ENCODE assay signal across 1 cellular context in the genomic region with DNA sequence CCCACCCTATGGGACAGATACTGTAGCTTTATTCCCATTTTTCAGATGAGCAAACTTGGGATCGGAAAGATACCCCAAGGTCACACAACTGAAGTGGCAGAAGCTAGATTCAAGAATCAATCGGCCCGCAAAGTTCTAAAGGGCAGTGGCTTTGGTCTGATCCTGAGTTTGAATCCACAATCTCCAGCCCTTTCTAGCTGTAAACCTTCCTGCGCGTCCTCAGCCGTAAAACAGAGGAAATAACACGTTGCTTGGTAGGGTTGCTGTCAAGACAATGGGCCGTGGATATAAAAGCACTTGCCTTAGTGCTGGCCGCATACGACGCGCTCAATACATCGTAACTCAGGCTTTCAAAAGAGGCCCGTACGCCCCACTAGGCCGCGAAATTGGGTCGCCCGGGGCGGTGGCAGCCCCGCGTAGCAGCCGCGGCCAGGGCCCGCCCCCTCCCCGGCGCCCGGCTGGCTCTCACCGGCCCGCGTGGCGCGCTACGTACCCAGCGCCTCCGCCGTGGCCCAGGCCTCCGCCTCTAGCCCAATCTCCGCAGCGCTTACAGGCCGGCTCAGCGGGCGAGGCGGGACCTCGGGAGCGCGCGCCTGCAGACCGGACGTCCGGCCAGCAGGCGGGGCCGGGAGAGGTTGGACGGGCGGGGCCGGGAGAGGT.
TF ChIP-seq lines count a peak whose summit lies in the region.

A gene with protein sequence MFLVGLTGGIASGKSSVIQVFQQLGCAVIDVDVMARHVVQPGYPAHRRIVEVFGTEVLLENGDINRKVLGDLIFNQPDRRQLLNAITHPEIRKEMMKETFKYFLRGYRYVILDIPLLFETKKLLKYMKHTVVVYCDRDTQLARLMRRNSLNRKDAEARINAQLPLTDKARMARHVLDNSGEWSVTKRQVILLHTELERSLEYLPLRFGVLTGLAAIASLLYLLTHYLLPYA (minus strand): TSS at position 573 of the 660 bp plus-strand sequence. CDS start 16,747 bp downstream, outside the sequence.

TF ChIP-seq in HepG2, 621 proteins besides CTCF, POLR2A, EP300 and RAD21 (continued from another document and continues in another):
- TF ChIP-seq, protein P1, sequence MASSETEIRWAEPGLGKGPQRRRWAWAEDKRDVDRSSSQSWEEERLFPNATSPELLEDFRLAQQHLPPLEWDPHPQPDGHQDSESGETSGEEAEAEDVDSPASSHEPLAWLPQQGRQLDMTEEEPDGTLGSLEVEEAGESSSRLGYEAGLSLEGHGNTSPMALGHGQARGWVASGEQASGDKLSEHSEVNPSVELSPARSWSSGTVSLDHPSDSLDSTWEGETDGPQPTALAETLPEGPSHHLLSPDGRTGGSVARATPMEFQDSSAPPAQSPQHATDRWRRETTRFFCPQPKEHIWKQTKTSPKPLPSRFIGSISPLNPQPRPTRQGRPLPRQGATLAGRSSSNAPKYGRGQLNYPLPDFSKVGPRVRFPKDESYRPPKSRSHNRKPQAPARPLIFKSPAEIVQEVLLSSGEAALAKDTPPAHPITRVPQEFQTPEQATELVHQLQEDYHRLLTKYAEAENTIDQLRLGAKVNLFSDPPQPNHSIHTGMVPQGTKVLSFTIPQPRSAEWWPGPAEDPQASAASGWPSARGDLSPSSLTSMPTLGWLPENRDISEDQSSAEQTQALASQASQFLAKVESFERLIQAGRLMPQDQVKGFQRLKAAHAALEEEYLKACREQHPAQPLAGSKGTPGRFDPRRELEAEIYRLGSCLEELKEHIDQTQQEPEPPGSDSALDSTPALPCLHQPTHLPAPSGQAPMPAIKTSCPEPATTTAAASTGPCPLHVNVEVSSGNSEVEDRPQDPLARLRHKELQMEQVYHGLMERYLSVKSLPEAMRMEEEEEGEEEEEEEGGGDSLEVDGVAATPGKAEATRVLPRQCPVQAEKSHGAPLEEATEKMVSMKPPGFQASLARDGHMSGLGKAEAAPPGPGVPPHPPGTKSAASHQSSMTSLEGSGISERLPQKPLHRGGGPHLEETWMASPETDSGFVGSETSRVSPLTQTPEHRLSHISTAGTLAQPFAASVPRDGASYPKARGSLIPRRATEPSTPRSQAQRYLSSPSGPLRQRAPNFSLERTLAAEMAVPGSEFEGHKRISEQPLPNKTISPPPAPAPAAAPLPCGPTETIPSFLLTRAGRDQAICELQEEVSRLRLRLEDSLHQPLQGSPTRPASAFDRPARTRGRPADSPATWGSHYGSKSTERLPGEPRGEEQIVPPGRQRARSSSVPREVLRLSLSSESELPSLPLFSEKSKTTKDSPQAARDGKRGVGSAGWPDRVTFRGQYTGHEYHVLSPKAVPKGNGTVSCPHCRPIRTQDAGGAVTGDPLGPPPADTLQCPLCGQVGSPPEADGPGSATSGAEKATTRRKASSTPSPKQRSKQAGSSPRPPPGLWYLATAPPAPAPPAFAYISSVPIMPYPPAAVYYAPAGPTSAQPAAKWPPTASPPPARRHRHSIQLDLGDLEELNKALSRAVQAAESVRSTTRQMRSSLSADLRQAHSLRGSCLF (CRISPR knock-in tag; IDR thresholded peaks at IDR 0.05; ENCODE audit: borderline replicate concordance), result no peak; the same call in 1 of the 2 replicates
- no peak for TF ChIP-seq ZNF350 (CRISPR knock-in tag; IDR thresholded peaks at IDR 0.05; ENCODE audit: borderline replicate concordance, low read depth)
- TF ChIP-seq, protein P2, sequence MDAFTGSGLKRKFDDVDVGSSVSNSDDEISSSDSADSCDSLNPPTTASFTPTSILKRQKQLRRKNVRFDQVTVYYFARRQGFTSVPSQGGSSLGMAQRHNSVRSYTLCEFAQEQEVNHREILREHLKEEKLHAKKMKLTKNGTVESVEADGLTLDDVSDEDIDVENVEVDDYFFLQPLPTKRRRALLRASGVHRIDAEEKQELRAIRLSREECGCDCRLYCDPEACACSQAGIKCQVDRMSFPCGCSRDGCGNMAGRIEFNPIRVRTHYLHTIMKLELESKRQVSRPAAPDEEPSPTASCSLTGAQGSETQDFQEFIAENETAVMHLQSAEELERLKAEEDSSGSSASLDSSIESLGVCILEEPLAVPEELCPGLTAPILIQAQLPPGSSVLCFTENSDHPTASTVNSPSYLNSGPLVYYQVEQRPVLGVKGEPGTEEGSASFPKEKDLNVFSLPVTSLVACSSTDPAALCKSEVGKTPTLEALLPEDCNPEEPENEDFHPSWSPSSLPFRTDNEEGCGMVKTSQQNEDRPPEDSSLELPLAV (CRISPR knock-in tag; conservative IDR thresholded peaks at IDR 0.05; ENCODE audit: low read depth), result no peak
- TF ChIP-seq ZNF430 (CRISPR knock-in tag; IDR thresholded peaks at IDR 0.05), result no peak
- TF ChIP-seq PHF5A (CRISPR knock-in tag; IDR thresholded peaks at IDR 0.05; ENCODE audit: low read depth, unreplicated experiment), result no peak
- no peak for TF ChIP-seq ZNF737 (CRISPR knock-in tag; IDR thresholded peaks at IDR 0.05; ENCODE audit: borderline replicate concordance)
- TF ChIP-seq PPARG (CRISPR knock-in tag; conservative IDR thresholded peaks at IDR 0.05), result no peak; the same call in 1 of the 2 replicates
- TF ChIP-seq ZFP37 (CRISPR knock-in tag; IDR thresholded peaks at IDR 0.05; ENCODE audit: borderline replicate concordance), result no peak
- no peak for TF ChIP-seq KDM6A (CRISPR knock-in tag; IDR thresholded peaks at IDR 0.05; ENCODE audit: low read depth)
- peak; percentile 39; the same call in 1 of the 2 replicates for TF ChIP-seq ZSCAN20 (CRISPR knock-in tag; IDR thresholded peaks at IDR 0.05; ENCODE audit: borderline replicate concordance)
- TF ChIP-seq, protein P3, sequence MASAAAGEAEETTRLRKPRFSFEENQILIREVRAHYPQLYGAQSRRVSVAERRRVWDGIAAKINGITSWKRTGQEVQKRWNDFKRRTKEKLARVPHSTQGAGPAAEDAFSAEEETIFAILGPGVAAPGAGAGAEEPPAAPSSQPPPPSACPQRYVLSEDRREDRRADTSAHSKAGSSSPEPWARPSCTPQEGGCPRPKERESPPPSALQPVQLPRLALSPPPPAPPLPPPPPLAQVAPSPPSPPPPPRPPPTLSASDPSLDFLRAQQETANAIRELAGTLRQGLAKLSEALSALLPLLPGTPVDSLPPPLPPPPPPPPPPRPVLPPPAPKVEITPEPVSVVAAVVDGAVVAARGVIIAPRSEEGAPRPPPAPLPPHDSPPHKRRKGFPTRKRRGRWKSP (CRISPR knock-in tag; IDR thresholded peaks at IDR 0.05), result no peak
- no peak for TF ChIP-seq SNRNP70 (IDR thresholded peaks at IDR 0.05; ENCODE audit: low read depth, low read length)
- peak; percentile 25; the same call in 1 of the 2 replicates for TF ChIP-seq ZSCAN31 (CRISPR knock-in tag; IDR thresholded peaks at IDR 0.05; ENCODE audit: low read depth)
- TF ChIP-seq, protein P4, sequence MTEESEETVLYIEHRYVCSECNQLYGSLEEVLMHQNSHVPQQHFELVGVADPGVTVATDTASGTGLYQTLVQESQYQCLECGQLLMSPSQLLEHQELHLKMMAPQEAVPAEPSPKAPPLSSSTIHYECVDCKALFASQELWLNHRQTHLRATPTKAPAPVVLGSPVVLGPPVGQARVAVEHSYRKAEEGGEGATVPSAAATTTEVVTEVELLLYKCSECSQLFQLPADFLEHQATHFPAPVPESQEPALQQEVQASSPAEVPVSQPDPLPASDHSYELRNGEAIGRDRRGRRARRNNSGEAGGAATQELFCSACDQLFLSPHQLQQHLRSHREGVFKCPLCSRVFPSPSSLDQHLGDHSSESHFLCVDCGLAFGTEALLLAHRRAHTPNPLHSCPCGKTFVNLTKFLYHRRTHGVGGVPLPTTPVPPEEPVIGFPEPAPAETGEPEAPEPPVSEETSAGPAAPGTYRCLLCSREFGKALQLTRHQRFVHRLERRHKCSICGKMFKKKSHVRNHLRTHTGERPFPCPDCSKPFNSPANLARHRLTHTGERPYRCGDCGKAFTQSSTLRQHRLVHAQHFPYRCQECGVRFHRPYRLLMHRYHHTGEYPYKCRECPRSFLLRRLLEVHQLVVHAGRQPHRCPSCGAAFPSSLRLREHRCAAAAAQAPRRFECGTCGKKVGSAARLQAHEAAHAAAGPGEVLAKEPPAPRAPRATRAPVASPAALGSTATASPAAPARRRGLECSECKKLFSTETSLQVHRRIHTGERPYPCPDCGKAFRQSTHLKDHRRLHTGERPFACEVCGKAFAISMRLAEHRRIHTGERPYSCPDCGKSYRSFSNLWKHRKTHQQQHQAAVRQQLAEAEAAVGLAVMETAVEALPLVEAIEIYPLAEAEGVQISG (CRISPR knock-in tag; IDR thresholded peaks at IDR 0.05), result peak; percentile 81
- no peak for TF ChIP-seq ZNF878 (CRISPR knock-in tag; IDR thresholded peaks at IDR 0.05)
- no peak for TF ChIP-seq ZNF747 (CRISPR knock-in tag; IDR thresholded peaks at IDR 0.05; ENCODE audit: borderline replicate concordance)
- TF ChIP-seq ZBTB3 (CRISPR knock-in tag; IDR thresholded peaks at IDR 0.05; ENCODE audit: borderline replicate concordance, low read depth), result 0 out of 2 replicates have a peak, but pooled peaks have one; percentile 38
- TF ChIP-seq, protein P5, sequence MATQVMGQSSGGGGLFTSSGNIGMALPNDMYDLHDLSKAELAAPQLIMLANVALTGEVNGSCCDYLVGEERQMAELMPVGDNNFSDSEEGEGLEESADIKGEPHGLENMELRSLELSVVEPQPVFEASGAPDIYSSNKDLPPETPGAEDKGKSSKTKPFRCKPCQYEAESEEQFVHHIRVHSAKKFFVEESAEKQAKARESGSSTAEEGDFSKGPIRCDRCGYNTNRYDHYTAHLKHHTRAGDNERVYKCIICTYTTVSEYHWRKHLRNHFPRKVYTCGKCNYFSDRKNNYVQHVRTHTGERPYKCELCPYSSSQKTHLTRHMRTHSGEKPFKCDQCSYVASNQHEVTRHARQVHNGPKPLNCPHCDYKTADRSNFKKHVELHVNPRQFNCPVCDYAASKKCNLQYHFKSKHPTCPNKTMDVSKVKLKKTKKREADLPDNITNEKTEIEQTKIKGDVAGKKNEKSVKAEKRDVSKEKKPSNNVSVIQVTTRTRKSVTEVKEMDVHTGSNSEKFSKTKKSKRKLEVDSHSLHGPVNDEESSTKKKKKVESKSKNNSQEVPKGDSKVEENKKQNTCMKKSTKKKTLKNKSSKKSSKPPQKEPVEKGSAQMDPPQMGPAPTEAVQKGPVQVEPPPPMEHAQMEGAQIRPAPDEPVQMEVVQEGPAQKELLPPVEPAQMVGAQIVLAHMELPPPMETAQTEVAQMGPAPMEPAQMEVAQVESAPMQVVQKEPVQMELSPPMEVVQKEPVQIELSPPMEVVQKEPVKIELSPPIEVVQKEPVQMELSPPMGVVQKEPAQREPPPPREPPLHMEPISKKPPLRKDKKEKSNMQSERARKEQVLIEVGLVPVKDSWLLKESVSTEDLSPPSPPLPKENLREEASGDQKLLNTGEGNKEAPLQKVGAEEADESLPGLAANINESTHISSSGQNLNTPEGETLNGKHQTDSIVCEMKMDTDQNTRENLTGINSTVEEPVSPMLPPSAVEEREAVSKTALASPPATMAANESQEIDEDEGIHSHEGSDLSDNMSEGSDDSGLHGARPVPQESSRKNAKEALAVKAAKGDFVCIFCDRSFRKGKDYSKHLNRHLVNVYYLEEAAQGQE (IDR thresholded peaks at IDR 0.05; ENCODE audit: borderline replicate concordance in 1 of 2, low read depth in 1 of 2, low read length in 2 of 2), result no peak
- TF ChIP-seq HNF4G (IDR thresholded peaks at IDR 0.05; ENCODE audit: borderline replicate concordance, low read depth, low read length), result 0 out of 2 replicates have a peak, but pooled peaks have one; percentile 0
- no peak for TF ChIP-seq HNF4G (CRISPR knock-in tag; IDR thresholded peaks at IDR 0.05; ENCODE audit: borderline replicate concordance, low read depth)
- TF ChIP-seq IRX3 (CRISPR knock-in tag; IDR thresholded peaks at IDR 0.05; ENCODE audit: borderline replicate concordance, low read depth), result no peak
- TF ChIP-seq, protein P6, sequence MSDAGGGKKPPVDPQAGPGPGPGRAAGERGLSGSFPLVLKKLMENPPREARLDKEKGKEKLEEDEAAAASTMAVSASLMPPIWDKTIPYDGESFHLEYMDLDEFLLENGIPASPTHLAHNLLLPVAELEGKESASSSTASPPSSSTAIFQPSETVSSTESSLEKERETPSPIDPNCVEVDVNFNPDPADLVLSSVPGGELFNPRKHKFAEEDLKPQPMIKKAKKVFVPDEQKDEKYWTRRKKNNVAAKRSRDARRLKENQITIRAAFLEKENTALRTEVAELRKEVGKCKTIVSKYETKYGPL (CRISPR knock-in tag; IDR thresholded peaks at IDR 0.05), result 0 out of 2 replicates have a peak, but pooled peaks have one; percentile 60
- no peak for TF ChIP-seq ISX (CRISPR knock-in tag; conservative IDR thresholded peaks at IDR 0.05)
- 0 out of 2 replicates have a peak, but pooled peaks have one; percentile 67 for TF ChIP-seq SMYD3 (CRISPR knock-in tag; IDR thresholded peaks at IDR 0.05)
- TF ChIP-seq, protein P7, sequence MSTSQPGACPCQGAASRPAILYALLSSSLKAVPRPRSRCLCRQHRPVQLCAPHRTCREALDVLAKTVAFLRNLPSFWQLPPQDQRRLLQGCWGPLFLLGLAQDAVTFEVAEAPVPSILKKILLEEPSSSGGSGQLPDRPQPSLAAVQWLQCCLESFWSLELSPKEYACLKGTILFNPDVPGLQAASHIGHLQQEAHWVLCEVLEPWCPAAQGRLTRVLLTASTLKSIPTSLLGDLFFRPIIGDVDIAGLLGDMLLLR (CRISPR knock-in tag; IDR thresholded peaks at IDR 0.05), result 0 out of 2 replicates have a peak, but pooled peaks have one; percentile 31
- no peak; the same call in 1 of the 2 replicates for TF ChIP-seq GATA4 (IDR thresholded peaks at IDR 0.05; ENCODE audit: borderline replicate concordance, low read depth)
- TF ChIP-seq ZNF253 (CRISPR knock-in tag; IDR thresholded peaks at IDR 0.05; ENCODE audit: borderline replicate concordance), result peak; percentile 87; the same call in 1 of the 2 replicates
- TF ChIP-seq SNAPC2 (CRISPR knock-in tag; IDR thresholded peaks at IDR 0.05), result no peak; the same call in 1 of the 2 replicates
- 0 out of 2 replicates have a peak, but pooled peaks have one; percentile 41 for TF ChIP-seq ZFP82 (CRISPR knock-in tag; IDR thresholded peaks at IDR 0.05; ENCODE audit: borderline replicate concordance)
- peak; percentile 44; the same call in 1 of the 2 replicates for TF ChIP-seq HCFC1 (IDR thresholded peaks at IDR 0.05; ENCODE audit: low read depth, low read length)
- TF ChIP-seq ARID2 (CRISPR knock-in tag; IDR thresholded peaks at IDR 0.05; ENCODE audit: borderline replicate concordance), result peak; percentile 66; the same call in 1 of the 2 replicates
- no peak for TF ChIP-seq SUZ12 (IDR thresholded peaks at IDR 0.05; ENCODE audit: low read depth, low read length)
- TF ChIP-seq REL (CRISPR knock-in tag; conservative IDR thresholded peaks at IDR 0.05), result 0 out of 2 replicates have a peak, but pooled peaks have one; percentile 42
- peak; percentile 72 for TF ChIP-seq DMAP1 (CRISPR knock-in tag; IDR thresholded peaks at IDR 0.05)
